1 cellular context compared by ENCODE assay signal in the genomic region with DNA sequence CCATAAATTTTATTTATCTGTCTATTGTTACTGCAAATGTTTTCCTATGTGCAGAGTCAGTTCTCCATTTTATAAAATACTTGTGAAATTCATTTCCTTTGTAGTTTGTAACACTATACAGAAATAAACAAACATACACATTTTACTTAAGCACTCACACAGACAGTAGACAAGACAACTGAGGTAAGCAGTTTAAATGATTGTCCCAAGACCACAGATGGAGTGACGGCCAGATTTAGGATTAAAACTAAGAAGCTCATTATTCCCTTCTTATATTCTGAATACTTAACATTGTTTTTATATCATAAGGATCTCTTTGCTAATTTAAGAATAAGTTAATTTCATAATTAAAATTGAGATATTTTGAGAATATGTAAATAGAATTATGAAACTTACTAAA.
TF ChIP-seq lines count a peak whose summit lies in the region.

No MANE protein-coding gene starts in this region.

TF ChIP-seq in A549, 52 proteins besides CTCF, POLR2A, EP300 and RAD21 (continued from another document):
- TF ChIP-seq, protein P1, sequence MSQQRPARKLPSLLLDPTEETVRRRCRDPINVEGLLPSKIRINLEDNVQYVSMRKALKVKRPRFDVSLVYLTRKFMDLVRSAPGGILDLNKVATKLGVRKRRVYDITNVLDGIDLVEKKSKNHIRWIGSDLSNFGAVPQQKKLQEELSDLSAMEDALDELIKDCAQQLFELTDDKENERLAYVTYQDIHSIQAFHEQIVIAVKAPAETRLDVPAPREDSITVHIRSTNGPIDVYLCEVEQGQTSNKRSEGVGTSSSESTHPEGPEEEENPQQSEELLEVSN (IDR thresholded peaks at IDR 0.05; ENCODE audit: borderline replicate concordance, low read depth), result no peak
- TF ChIP-seq RFX5 (IDR thresholded peaks at IDR 0.05) (no peak), RNF2 (IDR thresholded peaks at IDR 0.05; ENCODE audit: borderline replicate concordance, low read depth) (no peak), GATA3 (IDR thresholded peaks at IDR 0.05; ENCODE audit: borderline replicate concordance) (no peak), JUNB (IDR thresholded peaks at IDR 0.05) (no peak), HOXA7 (CRISPR knock-in tag; IDR thresholded peaks at IDR 0.05) (no peak)
